11 cellular contexts compared by ENCODE assay signal in the genomic region with DNA sequence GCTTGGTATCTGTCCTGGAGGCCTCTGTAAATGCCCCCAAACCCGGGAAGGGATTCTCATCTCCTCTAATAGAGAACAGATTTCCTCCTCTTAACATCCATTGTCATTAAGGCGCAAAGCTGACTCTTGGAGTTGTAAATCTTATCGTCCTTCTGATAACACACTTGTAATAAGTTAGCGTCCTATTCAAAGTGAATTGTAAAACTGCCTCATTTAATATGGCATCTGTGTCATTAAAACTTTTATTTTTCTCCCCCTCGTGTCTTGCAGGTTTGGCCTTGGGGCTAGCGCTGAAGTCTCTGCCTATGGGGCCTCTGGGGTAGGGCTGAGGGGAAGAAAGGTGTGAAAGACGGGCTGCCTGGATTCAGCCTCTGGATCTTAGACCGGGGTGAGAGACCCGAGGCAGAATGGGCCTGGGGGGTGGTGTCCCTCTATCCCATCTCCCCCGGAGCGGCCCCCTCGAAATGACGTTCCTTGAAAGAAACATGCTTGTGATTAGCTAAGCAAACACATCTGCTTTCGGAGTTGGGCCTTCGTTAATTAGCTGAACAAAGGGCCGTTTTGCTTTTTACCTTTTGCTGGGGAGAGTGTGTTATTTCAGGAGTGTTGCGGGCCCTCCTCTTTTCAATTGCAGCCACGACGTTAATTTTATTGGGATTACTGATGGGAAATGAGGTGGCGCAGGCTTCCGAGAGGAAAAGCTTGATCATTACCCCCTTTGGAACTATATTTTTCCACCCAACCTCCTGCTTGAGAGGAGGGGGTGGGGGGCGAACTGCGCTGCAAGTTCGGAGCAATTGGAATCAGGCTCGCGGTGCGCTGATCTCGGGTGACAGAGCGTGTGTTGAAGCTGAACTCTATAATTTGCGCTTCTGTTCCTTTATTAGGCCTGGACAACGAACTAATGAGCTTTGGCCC. TPM values are rescaled to one million over a fixed set of nuclear protein-coding genes. Genes with fewer than 3 reads are reported as not detected.
DNase-seq lines count a peak whose midpoint lies in the region; ATAC-seq and TF ChIP-seq lines count a peak whose summit lies in the region.
"Had no signal": no experiment of that assay in that cellular context is flagged by ENCODE, and none has a peak within 500 bp of the region (broad histone marks: within the 10 kb centered on the region; RNA-seq: fewer than 3 reads in every experiment).

No MANE protein-coding gene starts in this region.

- H3K27me3 ChIP-seq in Caco-2 (replicated peaks; ENCODE audit: control insufficient read depth, insufficient read depth, low read length) = no peaks in the 10 kb centered on the region
- H3K27me3 ChIP-seq in left ventricle myocardium inferior (ENCODE audit: low read depth) = peaks cover 53% of the 10 kb centered on the region
- H3K27me3 ChIP-seq in prostate gland (replicated peaks; ENCODE audit: insufficient read depth) = no peaks in the 10 kb centered on the region

- CTCF ChIA-PET in Caco-2 (lab: Charles Lee) = no interaction called here

- H3K9me3 ChIP-seq in Caco-2 (no peaks in the 10 kb centered on the region), left ventricle myocardium inferior (replicated peaks) (no peaks in the 10 kb centered on the region), prostate gland (no peaks in the 10 kb centered on the region)

- H3K27ac ChIP-seq in adipose tissue (ENCODE audit: low read depth, low read length) (peak overlapping the region; percentile 29), left ventricle myocardium inferior (replicated peaks) (peak overlapping the region; percentile 96), prostate gland (peak overlapping the region; percentile 91 to 95)

- H3K36me3 Mint-ChIP-seq in Caco-2 (ENCODE audit: insufficient read depth, unreplicated experiment) = peaks cover 100% of the 10 kb centered on the region

- POLR2A ChIA-PET in Caco-2 (lab: Charles Lee) = no interaction called here

- no peaks in the 10 kb centered on the region; the same call in none of the 2 replicates for H3K4me1 ChIP-seq in Caco-2
- H3K4me1 ChIP-seq in left ventricle myocardium inferior = peaks cover 87% of the 10 kb centered on the region
- no peaks in the 10 kb centered on the region for H3K4me1 ChIP-seq in prostate gland (replicated peaks)

- no peak for ATAC-seq in GM21825 (IDR thresholded peaks at IDR 0.05; ENCODE audit: unreplicated experiment)
- ATAC-seq in GM19463 (IDR thresholded peaks at IDR 0.05; ENCODE audit: unreplicated experiment) = no peak

- no peak for TF ChIP-seq POLR2A in prostate gland (IDR thresholded peaks at IDR 0.05)

- TF ChIP-seq CTCF in Caco-2 (IDR thresholded peaks at IDR 0.05; ENCODE audit: insufficient read depth in 1 of 2, low read depth in 1 of 2, low read length in 1 of 2, severe bottlenecking in 1 of 2, unreplicated experiment in 1 of 2) (no peak), left ventricle myocardium inferior (IDR thresholded peaks at IDR 0.05; ENCODE audit: borderline replicate concordance) (no peak), prostate gland (IDR thresholded peaks at IDR 0.05) (no peak)

- H3K27ac Mint-ChIP-seq in Caco-2 (ENCODE audit: unreplicated experiment) = peak overlapping the region; percentile 42

- WGBS in adipose tissue, 3 donors = 14 to 58% (median 17%) methylated on average over 31 of the region's 31 CpGs
- 54% methylated on average over 31 of the region's 31 CpGs for WGBS in prostate gland

- H3K36me3 ChIP-seq in Caco-2 (ENCODE audit: control insufficient read depth, insufficient read depth, low read length) (no peaks in the 10 kb centered on the region), left ventricle myocardium inferior (no peaks in the 10 kb centered on the region), prostate gland (no peaks in the 10 kb centered on the region)

- no TSS peak for BruUV-seq in Caco-2 (replicated peaks; lab: Mats Ljungman, UMichigan)

- H3K4me3 Mint-ChIP-seq in Caco-2 (ENCODE audit: unreplicated experiment) = peak overlapping the region; percentile 45

- intact Hi-C loops in Caco-2 (cut with micrococcal nuclease; ENCODE audit: unreplicated experiment) (no loop called here), left ventricle myocardium inferior (cut with micrococcal nuclease) (loop anchor here (10.0 kb wide), 1 partner anchor 1078 kb away; no protein-coding TSS in a partner anchor), prostate gland (cut with DNase I) (loop anchor here (5.0 kb wide), 1 partner anchor 1081 kb away; no protein-coding TSS in a partner anchor)

- peaks cover 21% of the 10 kb centered on the region for H3K4me1 Mint-ChIP-seq in Caco-2 (ENCODE audit: low read depth, unreplicated experiment)

- no peak overlapping the region for H3K4me3 ChIP-seq in Caco-2 (ENCODE audit: low read depth, low read length)
- peak overlapping the region; percentile 88 for H3K4me3 ChIP-seq in left ventricle myocardium inferior
- peak overlapping the region; percentile 8 to 76 for H3K4me3 ChIP-seq in prostate gland

- no peaks in the 10 kb centered on the region for H3K27me3 Mint-ChIP-seq in Caco-2 (ENCODE audit: insufficient read depth, unreplicated experiment)

- no peaks in the 10 kb centered on the region for H3K9me3 Mint-ChIP-seq in Caco-2 (ENCODE audit: unreplicated experiment)

- DNase-seq in Caco-2 (no peak), left ventricle myocardium inferior (no peak), prostate gland (ENCODE audit: low spot score) (no peak), NCI-H1694 treated with DMSO at 0.1 percent for 48 hours (lab: John Stamatoyannopoulos, UW) (no peak), NCI-H524 (lab: John Stamatoyannopoulos, UW) (no peak)
- DNase-seq: effector CD8-positive, alpha-beta T cell; kidney glomerular epithelial cell; stimulated activated CD4-positive, alpha-beta T cell treated with anti-CD3 and anti-CD28 coated beads, Interleukin-4, amount 100 ng/mL, for 24 hours had no signal

RNA-seq across cellular contexts. Expression of a gene that starts 12.4 kb away (rescaled TPM):
- 134 and 140 TPM in 2 replicates for total RNA-seq in Caco-2 (2022)
- 10 to 100 TPM in 2 of 3 donors, 1 to 10 TPM in 1; 9.7 to 33.5 (median 31.4) TPM for polyA plus RNA-seq in adipose tissue
- 12.8 TPM for total RNA-seq in left ventricle myocardium inferior
- 10 to 100 TPM; 48.7 to 58.1 TPM for total RNA-seq in prostate gland

Comparison
In these comparisons a context has a peak if more than half of its experiments do, and no peak if none do; other contexts are left out.
1. H3K27ac ChIP-seq: peak in every context shown above with its lines; median percentile 96 in left ventricle myocardium inferior; 93 in prostate gland; 29 in adipose tissue.